In the genomic region with DNA sequence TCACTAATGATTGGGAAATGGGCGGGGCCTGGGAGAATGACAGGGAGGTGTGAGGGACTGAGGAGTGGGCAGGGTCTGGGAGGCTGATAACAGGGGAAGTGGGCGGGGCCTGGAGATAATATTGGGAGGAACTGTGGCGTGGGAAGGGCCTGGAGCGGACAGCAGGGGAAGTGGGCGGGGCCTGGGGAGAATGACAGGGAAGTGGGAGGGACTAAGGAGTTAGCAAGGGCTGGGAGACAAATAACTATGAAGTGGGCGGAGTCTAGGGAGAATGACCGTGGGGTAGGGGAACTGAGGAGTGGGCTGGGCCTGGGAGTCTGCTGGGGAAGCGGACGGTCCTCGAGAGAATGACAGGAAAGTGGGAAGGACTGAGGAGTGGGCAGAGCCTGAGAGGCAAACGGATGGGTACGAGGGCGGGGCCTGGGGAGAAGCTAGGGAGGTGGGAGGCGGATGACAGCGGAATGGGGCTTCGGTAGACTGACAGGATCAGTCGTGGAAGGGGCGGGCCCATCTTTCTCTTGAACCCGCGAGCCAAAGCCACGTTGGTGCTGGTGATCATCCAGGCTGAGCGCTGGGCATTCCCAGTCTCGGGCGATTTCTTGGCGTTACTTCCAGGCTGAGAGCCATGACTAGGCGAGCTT, we compare ENCODE assay signal across 8 cellular contexts. TPM values are rescaled to one million over a fixed set of nuclear protein-coding genes. Genes with fewer than 3 reads are reported as not detected.
DNase-seq lines count a peak whose midpoint lies in the region; ATAC-seq, FAIRE-seq and TF ChIP-seq lines count a peak whose summit lies in the region.

No MANE protein-coding gene starts in this region.

- no peaks in the 10 kb centered on the region for H3K9me2 ChIP-seq in Karpas-422 (replicated peaks; ENCODE audit: insufficient read depth, low read length)

- H3K9me3 ChIP-seq in Karpas-422 (ENCODE audit: low read length) (no peaks in the 10 kb centered on the region), K562 (replicated peaks; ENCODE audit: control insufficient read depth, insufficient read depth, low read depth, low read length) (no peaks in the 10 kb centered on the region)

- TF ChIP-seq CTCF in K562 (IDR thresholded peaks at IDR 0.05 in 2 of 3, conservative IDR thresholded peaks at IDR 0.05 in 1 of 3; ENCODE audit: insufficient read depth in 2 of 3, low read depth in 1 of 3, low read length in 3 of 3) = no peak

- TF ChIP-seq RAD21 in K562 (CRISPR knock-in tag; conservative IDR thresholded peaks at IDR 0.05 in 1 of 2, IDR thresholded peaks at IDR 0.05 in 1 of 2) = no peak

- ATAC-seq in GM21381 (IDR thresholded peaks at IDR 0.05; ENCODE audit: unreplicated experiment) (peak; percentile 43), K562 (peak; percentile 88), HG03159 (IDR thresholded peaks at IDR 0.05; ENCODE audit: unreplicated experiment) (no peak)

- no peaks in the 10 kb centered on the region for H3K79me2 ChIP-seq in Karpas-422 (ENCODE audit: low read length)
- H3K79me2 ChIP-seq in K562 (ENCODE audit: control insufficient read depth, insufficient read depth, low read length) = no peaks in the 10 kb centered on the region

- POLR2A ChIA-PET in K562 (lab: Yijun Ruan, JAX) = interaction anchor here (0.5 to 2.3 kb wide), 10 partner anchors 9 to 220 kb away, joined by 3 to 30 read pairs (median 4); a partner anchor contains a TSS

- no TSS peak for BruUV-seq in K562 (replicated peaks; lab: Mats Ljungman, UMichigan)

- DNase-seq in COLO668 (lab: John Stamatoyannopoulos, UW; ENCODE audit: unreplicated experiment) = peak; percentile 45
- DNase-seq in Karpas-422 = peak; percentile 93
- peak; percentile 30 to 88 (median 52) for DNase-seq in T-helper 2 cell
- DNase-seq in K562 (ENCODE audit: extremely low read depth in 1 of 4, low spot score in 3 of 4) = peak; percentile 97 to 98 (median 98)
- DNase-seq in hippocampal formation (lab: John Stamatoyannopoulos, UW) = peak; percentile 91 to 93
- DNase-seq in renal cortical epithelial cell (ENCODE audit: low read depth) = peak; percentile 91

- H3K36me3 ChIP-seq in Karpas-422 (ENCODE audit: insufficient read depth, low read length) (no peaks in the 10 kb centered on the region), K562 (ENCODE audit: control insufficient read depth, insufficient read depth, low read length) (no peaks in the 10 kb centered on the region)

- peak overlapping the region; percentile 73 for H3K9ac ChIP-seq in Karpas-422 (ENCODE audit: low read length)
- peak overlapping the region; percentile 85 to 94 for H3K9ac ChIP-seq in K562 (ENCODE audit: insufficient read depth in 1 of 2, low read depth in 2 of 2, low read length in 2 of 2)

- H4K20me1 ChIP-seq in Karpas-422 (ENCODE audit: insufficient read depth, low read depth, low read length) = no peaks in the 10 kb centered on the region
- no peaks in the 10 kb centered on the region for H4K20me1 ChIP-seq in K562 (replicated peaks; ENCODE audit: control insufficient read depth, insufficient read depth, low read length)

- in situ Hi-C loops in K562 (cut with MboI) = no loop called here

- no peak for TF ChIP-seq EP300 in K562 (IDR thresholded peaks at IDR 0.05; ENCODE audit: low read length)

- FAIRE-seq in K562 (lab: Jason Lieb, UNC) = peak; percentile 99

- H3K27me3 ChIP-seq in Karpas-422 (ENCODE audit: low read length) = no peaks in the 10 kb centered on the region
- H3K27me3 ChIP-seq in K562 (ENCODE audit: control insufficient read depth in 2 of 2, insufficient read depth in 2 of 2, low read length in 2 of 2) = no peaks in the 10 kb centered on the region

- H3K9me1 ChIP-seq in K562 (ENCODE audit: control insufficient read depth, insufficient read depth, low read length) = no peaks in the 10 kb centered on the region

- H3K4me1 ChIP-seq in Karpas-422 (ENCODE audit: low read length) (peaks cover 24% of the 10 kb centered on the region), K562 (replicated peaks in 1 of 2; ENCODE audit: control insufficient read depth in 2 of 2, insufficient read depth in 2 of 2, low read length in 2 of 2) (peaks cover 7 to 37% of the 10 kb centered on the region in 2 experiments; a peak in 4 of 5 replicates)

- no peak overlapping the region for H3K27ac ChIP-seq in Karpas-422 (ENCODE audit: low read length)
- H3K27ac ChIP-seq in K562 (ENCODE audit: extremely low read depth, low read depth, low read length) = peak overlapping the region; percentile 83

- CTCF ChIA-PET in K562 (lab: Yijun Ruan, JAX; ENCODE audit: low intra/inter-chr PET ratio) = interaction anchor here (0.8 to 2.0 kb wide), 4 partner anchors 88 to 346 kb away, joined by 3 to 23 read pairs (median 6); no protein-coding TSS in a partner anchor

- peak; percentile 72 for TF ChIP-seq POLR2A in K562 (conservative IDR thresholded peaks at IDR 0.05)

- H3K4me2 ChIP-seq in Karpas-422 (ENCODE audit: low read depth, low read length, poor library complexity, severe bottlenecking) = peak overlapping the region; percentile 90
- H3K4me2 ChIP-seq in K562 (ENCODE audit: insufficient read depth, low read length) = peak overlapping the region; percentile 88

- WGBS in K562 (ENCODE audit: insufficient coverage, low coverage, missing lambda C conversion rate) = 2% methylated on average over 22 of the region's 26 CpGs

- H3K4me3 ChIP-seq in Karpas-422 (ENCODE audit: low read length) = peak overlapping the region; percentile 75
- H3K4me3 ChIP-seq in K562 = peak overlapping the region; percentile 54

- intact Hi-C loops in K562 (cut with micrococcal nuclease) = loop anchor here (2.0 to 10.0 kb wide), 4 partner anchors 86 to 391 kb away; a partner anchor contains a TSS

- peak overlapping the region; percentile 99 for H2AFZ ChIP-seq in Karpas-422 (ENCODE audit: low read length)
- peak overlapping the region; percentile 90 for H2AFZ ChIP-seq in K562 (ENCODE audit: low read depth, low read length)

RNA-seq across cellular contexts. Expression of a gene that starts 14.0 kb away (rescaled TPM):
- total RNA-seq in Karpas-422 (2014; rRNA removed; shearing (Covaris generic); ENCODE audit: low replicate concordance) = 0.45 and 0.83 TPM in 2 replicates
- total RNA-seq in K562 (2011; cell fraction: chromatin; rRNA removed; ENCODE audit: low replicate concordance) = 0.95 and 1.9 TPM in 2 replicates
- 1.3 and 1.7 TPM in 2 replicates for total RNA-seq in K562 (2011; cell fraction: nucleolus; rRNA removed)
- 1.5 and 2.5 TPM in 2 replicates for total RNA-seq in K562 (2011; cell fraction: nucleoplasm; rRNA removed)
- total RNA-seq in K562 (2014; rRNA removed) (1.0 and 1.5 TPM in 2 replicates), K562 (2014; rRNA removed; fragmentation: Illumina TruSeq; extraction: Trizol) (0.26 and 0.44 TPM in 2 replicates), K562 (2015; rRNA removed; fragmentation: Illumina TruSeq; extraction: Trizol) (0.62 and 0.68 TPM in 2 replicates), K562 (2021) (6.2 and 7.0 TPM in 2 replicates), renal cortical epithelial cell (0.87 and 6.8 TPM in 2 replicates)
- polyA plus RNA-seq in K562 (2011; rRNA removed) (0.75 and 0.81 TPM in 2 replicates), K562 (2014; fragmentation: Illumina TruSeq; extraction: Trizol) (2.9 and 3.9 TPM in 2 replicates), K562 (2014; fragmentation: Nextera tagmentation; extraction: Ambion mirVana) (under 1 TPM; 0.14 to 0.15 TPM), K562 (2014; rRNA removed) (1.7 TPM in 2 replicates)
- polyA plus RNA-seq in K562 (2011; cell fraction: cytosol; rRNA removed) = 2.2 and 3.2 TPM in 2 replicates
- 0.86 and 1.5 TPM in 2 replicates for polyA plus RNA-seq in K562 (2011; cell fraction: nucleus; rRNA removed)
- 5.6 and 11.4 TPM in 2 replicates for polyA plus RNA-seq in K562 (2012)
- 0.51 and 1.4 TPM in 2 replicates for polyA minus RNA-seq in K562 (2011; rRNA and poly(A)+ RNA removed)
- 8.2 and 9.8 TPM in 2 replicates for polyA minus RNA-seq in K562 (2011; cell fraction: cytosol; rRNA and poly(A)+ RNA removed)
- polyA minus RNA-seq in K562 (2011; cell fraction: nucleus; rRNA and poly(A)+ RNA removed) = 0.81 and 2.2 TPM in 2 replicates

RNA-seq across cellular contexts. Expression of a gene that starts 14.7 kb away (rescaled TPM):
- total RNA-seq in Karpas-422 (2014; rRNA removed; shearing (Covaris generic); ENCODE audit: low replicate concordance) = 10.3 and 14.5 TPM in 2 replicates
- total RNA-seq in K562 (2011; cell fraction: chromatin; rRNA removed; ENCODE audit: low replicate concordance) = 5.5 and 15.4 TPM in 2 replicates
- 19.5 and 27.3 TPM in 2 replicates for total RNA-seq in K562 (2011; cell fraction: nucleolus; rRNA removed)
- total RNA-seq in K562 (2011; cell fraction: nucleoplasm; rRNA removed) = 20.7 and 24.7 TPM in 2 replicates
- total RNA-seq in K562 (2014; rRNA removed) (13.8 and 17.7 TPM in 2 replicates), K562 (2014; rRNA removed; fragmentation: Illumina TruSeq; extraction: Trizol) (6.5 TPM in 2 replicates), K562 (2015; rRNA removed; fragmentation: Illumina TruSeq; extraction: Trizol) (6.2 and 7.6 TPM in 2 replicates), K562 (2021) (17.9 and 18.9 TPM in 2 replicates), renal cortical epithelial cell (7.4 and 30.9 TPM in 2 replicates)
- polyA plus RNA-seq in K562 (2011; rRNA removed) (15.1 and 19.2 TPM in 2 replicates), K562 (2014; fragmentation: Illumina TruSeq; extraction: Trizol) (4.7 and 6.4 TPM in 2 replicates), K562 (2014; fragmentation: Nextera tagmentation; extraction: Ambion mirVana) (1 to 10 TPM; 1.4 to 2.1 TPM), K562 (2014; rRNA removed) (9.8 and 11.9 TPM in 2 replicates)
- polyA plus RNA-seq in K562 (2011; cell fraction: cytosol; rRNA removed) = 20.1 and 36.9 TPM in 2 replicates
- 11.4 and 12.1 TPM in 2 replicates for polyA plus RNA-seq in K562 (2011; cell fraction: nucleus; rRNA removed)
- polyA plus RNA-seq in K562 (2012) = 14.1 and 19.0 TPM in 2 replicates
- polyA minus RNA-seq in K562 (2011; rRNA and poly(A)+ RNA removed) = 5.3 and 5.5 TPM in 2 replicates
- polyA minus RNA-seq in K562 (2011; cell fraction: cytosol; rRNA and poly(A)+ RNA removed) = 11.5 and 17.7 TPM in 2 replicates
- polyA minus RNA-seq in K562 (2011; cell fraction: nucleus; rRNA and poly(A)+ RNA removed) = 5.0 and 6.9 TPM in 2 replicates

RNA-seq across cellular contexts. Expression of a gene that starts 34.6 kb away (rescaled TPM):
- 19.2 and 32.0 TPM in 2 replicates for total RNA-seq in Karpas-422 (2014; rRNA removed; shearing (Covaris generic); ENCODE audit: low replicate concordance)
- total RNA-seq in K562 (2011; cell fraction: chromatin; rRNA removed; ENCODE audit: low replicate concordance) = 0.69 TPM in 2 replicates
- 0.39 and 0.67 TPM in 2 replicates for total RNA-seq in K562 (2011; cell fraction: nucleolus; rRNA removed)
- total RNA-seq in K562 (2011; cell fraction: nucleoplasm; rRNA removed) = 0.37 TPM in 1 of 2 replicates, not detected in the other
- 0.09 and 0.16 TPM in 2 replicates for total RNA-seq in K562 (2014; rRNA removed)
- 0.18 TPM in 1 of 2 replicates, not detected in the other for total RNA-seq in K562 (2014; rRNA removed; fragmentation: Illumina TruSeq; extraction: Trizol)
- total RNA-seq in K562 (2015; rRNA removed; fragmentation: Illumina TruSeq; extraction: Trizol) = 0.15 and 0.43 TPM in 2 replicates
- total RNA-seq in K562 (2021) = 0.49 and 0.78 TPM in 2 replicates
- polyA plus RNA-seq in K562 (2011; rRNA removed) = 0.29 and 1.1 TPM in 2 replicates
- 0.54 and 0.91 TPM in 2 replicates for polyA plus RNA-seq in K562 (2011; cell fraction: cytosol; rRNA removed)
- polyA plus RNA-seq in K562 (2011; cell fraction: nucleus; rRNA removed) = 2.0 and 3.1 TPM in 2 replicates
- polyA plus RNA-seq in K562 (2012) = 0.68 and 1.4 TPM in 2 replicates
- 0.33 and 0.34 TPM in 2 replicates for polyA plus RNA-seq in K562 (2014; fragmentation: Illumina TruSeq; extraction: Trizol)
- polyA plus RNA-seq in K562 (2014; fragmentation: Nextera tagmentation; extraction: Ambion mirVana) = under 1 TPM in 1 of 2 experiments, not detected in 1; 0.03 TPM
- 0.19 and 1.2 TPM in 2 replicates for polyA plus RNA-seq in K562 (2014; rRNA removed)
- polyA minus RNA-seq in K562 (2011; rRNA and poly(A)+ RNA removed) = 0.09 TPM in 1 of 2 replicates, not detected in the other
- polyA minus RNA-seq in K562 (2011; cell fraction: cytosol; rRNA and poly(A)+ RNA removed) = not detected in 2 replicates
- 0.27 and 0.78 TPM in 2 replicates for polyA minus RNA-seq in K562 (2011; cell fraction: nucleus; rRNA and poly(A)+ RNA removed)
- 0.20 and 0.52 TPM in 2 replicates for total RNA-seq in renal cortical epithelial cell

RNA-seq across cellular contexts. Expression of a gene that starts 52.1 kb away (rescaled TPM):
- total RNA-seq in Karpas-422 (2014; rRNA removed; shearing (Covaris generic); ENCODE audit: low replicate concordance) = 0.34 TPM in 1 of 2 replicates, not detected in the other
- 0.21 TPM in 1 of 2 replicates, not detected in the other for total RNA-seq in K562 (2011; cell fraction: chromatin; rRNA removed; ENCODE audit: low replicate concordance)
- total RNA-seq in K562 (2011; cell fraction: nucleolus; rRNA removed) = not detected in 2 replicates
- not detected in 2 replicates for total RNA-seq in K562 (2011; cell fraction: nucleoplasm; rRNA removed)
- total RNA-seq in K562 (2014; rRNA removed) (0.57 TPM in 1 of 2 replicates, not detected in the other), K562 (2014; rRNA removed; fragmentation: Illumina TruSeq; extraction: Trizol) (not detected in 2 replicates), K562 (2015; rRNA removed; fragmentation: Illumina TruSeq; extraction: Trizol) (not detected in 2 replicates), K562 (2021) (0.49 and 0.65 TPM in 2 replicates), renal cortical epithelial cell (57.4 and 121 TPM in 2 replicates)
- polyA plus RNA-seq in K562 (2011; rRNA removed) (0.11 TPM in 1 of 2 replicates, not detected in the other), K562 (2014; fragmentation: Illumina TruSeq; extraction: Trizol) (not detected in 2 replicates), K562 (2014; fragmentation: Nextera tagmentation; extraction: Ambion mirVana) (not detected), K562 (2014; rRNA removed) (0.18 TPM in 1 of 2 replicates, not detected in the other)
- polyA plus RNA-seq in K562 (2011; cell fraction: cytosol; rRNA removed) = 0.18 TPM in 1 of 2 replicates, not detected in the other
- polyA plus RNA-seq in K562 (2011; cell fraction: nucleus; rRNA removed) = 0.17 TPM in 1 of 2 replicates, not detected in the other
- 0.13 and 0.15 TPM in 2 replicates for polyA plus RNA-seq in K562 (2012)
- polyA minus RNA-seq in K562 (2011; rRNA and poly(A)+ RNA removed) = not detected in 2 replicates
- not detected in 2 replicates for polyA minus RNA-seq in K562 (2011; cell fraction: cytosol; rRNA and poly(A)+ RNA removed)
- polyA minus RNA-seq in K562 (2011; cell fraction: nucleus; rRNA and poly(A)+ RNA removed) = not detected in 2 replicates

RNA-seq across cellular contexts. Expression of a gene that starts 56.5 kb away (rescaled TPM):
- total RNA-seq in Karpas-422 (2014; rRNA removed; shearing (Covaris generic); ENCODE audit: low replicate concordance) = 32.1 and 44.7 TPM in 2 replicates
- total RNA-seq in K562 (2011; cell fraction: chromatin; rRNA removed; ENCODE audit: low replicate concordance) = 29.1 and 59.8 TPM in 2 replicates
- total RNA-seq in K562 (2011; cell fraction: nucleolus; rRNA removed) = 30.5 and 33.7 TPM in 2 replicates
- total RNA-seq in K562 (2011; cell fraction: nucleoplasm; rRNA removed) = 23.0 and 27.6 TPM in 2 replicates
- total RNA-seq in K562 (2014; rRNA removed) (40.4 and 57.2 TPM in 2 replicates), K562 (2014; rRNA removed; fragmentation: Illumina TruSeq; extraction: Trizol) (26.2 and 26.6 TPM in 2 replicates), K562 (2015; rRNA removed; fragmentation: Illumina TruSeq; extraction: Trizol) (25.8 and 26.0 TPM in 2 replicates), K562 (2021) (72.0 and 75.1 TPM in 2 replicates), renal cortical epithelial cell (53.0 and 161 TPM in 2 replicates)
- polyA plus RNA-seq in K562 (2011; rRNA removed) (18.7 and 20.9 TPM in 2 replicates), K562 (2014; fragmentation: Illumina TruSeq; extraction: Trizol) (64.3 and 70.5 TPM in 2 replicates), K562 (2014; fragmentation: Nextera tagmentation; extraction: Ambion mirVana) (1 to 10 TPM; 6.1 to 6.5 TPM), K562 (2014; rRNA removed) (44.3 and 47.5 TPM in 2 replicates)
- 26.3 and 40.4 TPM in 2 replicates for polyA plus RNA-seq in K562 (2011; cell fraction: cytosol; rRNA removed)
- 29.0 and 43.3 TPM in 2 replicates for polyA plus RNA-seq in K562 (2011; cell fraction: nucleus; rRNA removed)
- 50.5 and 59.9 TPM in 2 replicates for polyA plus RNA-seq in K562 (2012)
- 11.8 and 15.9 TPM in 2 replicates for polyA minus RNA-seq in K562 (2011; rRNA and poly(A)+ RNA removed)
- polyA minus RNA-seq in K562 (2011; cell fraction: cytosol; rRNA and poly(A)+ RNA removed) = 43.9 and 56.2 TPM in 2 replicates
- polyA minus RNA-seq in K562 (2011; cell fraction: nucleus; rRNA and poly(A)+ RNA removed) = 8.1 and 11.1 TPM in 2 replicates

Comparison
In these comparisons a context has a peak if more than half of its experiments do, and no peak if none do; other contexts are left out.
1. DNase-seq: peak in every context shown above with its lines; median percentile 98 in K562; 93 in Karpas-422; 92 in hippocampal formation; 91 in renal cortical epithelial cell; 52 in T-helper 2 cell; 45 in COLO668.
2. RNA of a gene that starts 34.6 kb away (total RNA-seq): 19.2 to 32.0 TPM in Karpas-422; 0.09 to 0.78 TPM in K562 and 0.20 to 0.52 TPM in renal cortical epithelial cell; every median in the first group is over 10 times any median in the second.